Comparison of ENCODE assay signal across 25 cellular contexts in genomic region chr22:30568137-30568805, GRCh38. TPM values are rescaled to one million over a fixed set of nuclear protein-coding genes. Genes with fewer than 3 reads are reported as not detected.
"Had no signal": no experiment of that assay in that cellular context is flagged by ENCODE, and none has a peak within 500 bp of the region (broad histone marks: within the 10 kb centered on the region; RNA-seq: fewer than 3 reads in every experiment).

No MANE protein-coding gene starts in this region.

- H3K27me3 ChIP-seq: vagina had no signal

- H3K4me3 Mint-ChIP-seq: activated CD4-positive, alpha-beta T cell treated with anti-CD3 and anti-CD28 coated beads, Interleukin-2, amount 10 ng/mL, durations not matched to agents 7 days and 5 days; activated CD8-positive, alpha-beta memory T cell treated with anti-CD3 and anti-CD28 coated beads, Interleukin-2, amount 10 ng/mL, durations not matched to agents 7 days and 5 days; activated CD8-positive, alpha-beta T cell treated with anti-CD3 and anti-CD28 coated beads for 36 hours; activated naive CD4-positive, alpha-beta T cell treated with anti-CD3 and anti-CD28 coated beads, Interleukin-2, amount 10 ng/mL, durations not matched to agents 7 days and 5 days; brain; nephron; stimulated activated memory B cell treated with anti-CD40 and anti-IgM and Interleukin-4, amounts not matched to agents 10 μg/mL and 1 μg/mL and 100 μg/mL, for 72 hours; T-helper 1 cell treated with Interleukin-12 subunit alpha and Interleukin-12 subunit beta and Interleukin-4 antibody, amounts not matched to agents 30 μg/mL and 1 μg/mL, for 36 hours; type B pancreatic cell had no signal

- FAIRE-seq: endometrium had no signal

- DNase-seq: activated CD4-positive, alpha-beta T cell treated with anti-CD3 and anti-CD28 coated beads, Interleukin-2, amount 10 ng/mL, durations not matched to agents 7 days and 5 days; activated CD4-positive, CD25-positive, alpha-beta regulatory T cell treated with anti-CD3 and anti-CD28 coated beads, Interleukin-2, amount 50 U/mL, for 72 hours; activated CD8-positive, alpha-beta memory T cell treated with anti-CD3 and anti-CD28 coated beads, Interleukin-2, amount 10 ng/mL, durations not matched to agents 7 days and 5 days; activated CD8-positive, alpha-beta T cell treated with anti-CD3 and anti-CD28 coated beads for 36 hours; activated effector memory CD4-positive, alpha-beta T cell treated with anti-CD3 and anti-CD28 coated beads, Interleukin-2, amount 50 U/mL, for 16 hours; activated naive CD4-positive, alpha-beta T cell treated with anti-CD3 and anti-CD28 coated beads, Interleukin-2, amount 10 ng/mL, durations not matched to agents 7 days and 5 days; activated T-cell treated with anti-CD3 and anti-CD28 coated beads for 4 hours; aorta; heart right ventricle; sigmoid colon; stimulated activated CD4-positive, alpha-beta T cell treated with anti-CD3 and anti-CD28 coated beads, Interleukin-15, amount 100 ng/mL, for 24 hours had no signal

- H3K36me3 ChIP-seq: heart right ventricle, sigmoid colon, thoracic aorta, vagina had no signal

- H3K4me1 ChIP-seq: heart right ventricle, parathyroid adenoma, sigmoid colon, vagina had no signal

- H3K9me3 Mint-ChIP-seq: activated CD4-positive, alpha-beta T cell treated with anti-CD3 and anti-CD28 coated beads, Interleukin-2, amount 10 ng/mL, durations not matched to agents 7 days and 5 days; activated CD8-positive, alpha-beta T cell treated with anti-CD3 and anti-CD28 coated beads for 36 hours; activated naive CD4-positive, alpha-beta T cell treated with anti-CD3 and anti-CD28 coated beads, Interleukin-2, amount 10 ng/mL, durations not matched to agents 7 days and 5 days; brain; nephron; stimulated activated memory B cell treated with anti-CD40 and anti-IgM and Interleukin-4, amounts not matched to agents 10 μg/mL and 1 μg/mL and 100 μg/mL, for 72 hours; T-helper 1 cell treated with Interleukin-12 subunit alpha and Interleukin-12 subunit beta and Interleukin-4 antibody, amounts not matched to agents 30 μg/mL and 1 μg/mL, for 36 hours; type B pancreatic cell had no signal

- H3K4me2 ChIP-seq: smooth muscle cell had no signal

- ATAC-seq: activated CD8-positive, alpha-beta memory T cell treated with anti-CD3 and anti-CD28 coated beads, Interleukin-2, amount 10 ng/mL, durations not matched to agents 7 days and 5 days; activated CD8-positive, alpha-beta T cell treated with anti-CD3 and anti-CD28 coated beads for 36 hours; heart right ventricle; stimulated activated memory B cell treated with anti-CD40 and anti-IgM and Interleukin-4, amounts not matched to agents 10 μg/mL and 1 μg/mL and 100 μg/mL, for 72 hours had no signal

- H3K4me3 ChIP-seq: heart right ventricle, sigmoid colon, smooth muscle cell, thoracic aorta, vagina had no signal

- H3K27ac Mint-ChIP-seq: activated CD4-positive, alpha-beta T cell treated with anti-CD3 and anti-CD28 coated beads, Interleukin-2, amount 10 ng/mL, durations not matched to agents 7 days and 5 days; activated CD8-positive, alpha-beta memory T cell treated with anti-CD3 and anti-CD28 coated beads, Interleukin-2, amount 10 ng/mL, durations not matched to agents 7 days and 5 days; activated CD8-positive, alpha-beta T cell treated with anti-CD3 and anti-CD28 coated beads for 36 hours; activated naive CD4-positive, alpha-beta T cell treated with anti-CD3 and anti-CD28 coated beads, Interleukin-2, amount 10 ng/mL, durations not matched to agents 7 days and 5 days; brain; nephron; stimulated activated memory B cell treated with anti-CD40 and anti-IgM and Interleukin-4, amounts not matched to agents 10 μg/mL and 1 μg/mL and 100 μg/mL, for 72 hours; T-helper 1 cell treated with Interleukin-12 subunit alpha and Interleukin-12 subunit beta and Interleukin-4 antibody, amounts not matched to agents 30 μg/mL and 1 μg/mL, for 36 hours had no signal

- H3K36me3 Mint-ChIP-seq: activated CD8-positive, alpha-beta memory T cell treated with anti-CD3 and anti-CD28 coated beads, Interleukin-2, amount 10 ng/mL, durations not matched to agents 7 days and 5 days; activated naive CD4-positive, alpha-beta T cell treated with anti-CD3 and anti-CD28 coated beads, Interleukin-2, amount 10 ng/mL, durations not matched to agents 7 days and 5 days; brain; stimulated activated memory B cell treated with anti-CD40 and anti-IgM and Interleukin-4, amounts not matched to agents 10 μg/mL and 1 μg/mL and 100 μg/mL, for 72 hours; type B pancreatic cell had no signal

- H3K9me3 ChIP-seq: heart right ventricle, sigmoid colon, thoracic aorta, vagina had no signal

- H3K9ac ChIP-seq: parathyroid adenoma had no signal

- H3K27ac ChIP-seq: heart right ventricle, parathyroid adenoma, sigmoid colon, thoracic aorta, vagina, VCaP had no signal

- H3K4me1 Mint-ChIP-seq: activated CD4-positive, alpha-beta T cell treated with anti-CD3 and anti-CD28 coated beads, Interleukin-2, amount 10 ng/mL, durations not matched to agents 7 days and 5 days; activated CD8-positive, alpha-beta memory T cell treated with anti-CD3 and anti-CD28 coated beads, Interleukin-2, amount 10 ng/mL, durations not matched to agents 7 days and 5 days; activated naive CD4-positive, alpha-beta T cell treated with anti-CD3 and anti-CD28 coated beads, Interleukin-2, amount 10 ng/mL, durations not matched to agents 7 days and 5 days; stimulated activated memory B cell treated with anti-CD40 and anti-IgM and Interleukin-4, amounts not matched to agents 10 μg/mL and 1 μg/mL and 100 μg/mL, for 72 hours had no signal

- H2AFZ ChIP-seq: parathyroid adenoma had no signal

- H3K79me2 ChIP-seq: parathyroid adenoma had no signal

- H3K27me3 Mint-ChIP-seq: activated CD8-positive, alpha-beta T cell treated with anti-CD3 and anti-CD28 coated beads for 36 hours had no signal

RNA-seq across cellular contexts. Expression of gene GAL3ST1, which starts 6.2 kb away (rescaled TPM):
- total RNA-seq: activated CD4-positive, alpha-beta T cell treated with anti-CD3 and anti-CD28 coated beads, Interleukin-2, amount 10 ng/mL, durations not matched to agents 7 days and 5 days; activated CD8-positive, alpha-beta memory T cell treated with anti-CD3 and anti-CD28 coated beads, Interleukin-2, amount 10 ng/mL, durations not matched to agents 7 days and 5 days; activated CD8-positive, alpha-beta T cell treated with anti-CD3 and anti-CD28 coated beads for 36 hours; fibroblast of villous mesenchyme; myocyte; smooth muscle cell; vagina had no signal

RNA-seq across cellular contexts. Expression of gene SEC14L6, which starts 21.7 kb away (rescaled TPM):
- total RNA-seq: activated CD4-positive, alpha-beta T cell treated with anti-CD3 and anti-CD28 coated beads, Interleukin-2, amount 10 ng/mL, durations not matched to agents 7 days and 5 days; activated CD8-positive, alpha-beta T cell treated with anti-CD3 and anti-CD28 coated beads for 36 hours; fibroblast of villous mesenchyme; mononuclear cell; myocyte; vagina had no signal
- polyA plus RNA-seq: heart right ventricle, smooth muscle cell had no signal
